Comparison of ENCODE assay signal across 2 cellular contexts in the genomic region with DNA sequence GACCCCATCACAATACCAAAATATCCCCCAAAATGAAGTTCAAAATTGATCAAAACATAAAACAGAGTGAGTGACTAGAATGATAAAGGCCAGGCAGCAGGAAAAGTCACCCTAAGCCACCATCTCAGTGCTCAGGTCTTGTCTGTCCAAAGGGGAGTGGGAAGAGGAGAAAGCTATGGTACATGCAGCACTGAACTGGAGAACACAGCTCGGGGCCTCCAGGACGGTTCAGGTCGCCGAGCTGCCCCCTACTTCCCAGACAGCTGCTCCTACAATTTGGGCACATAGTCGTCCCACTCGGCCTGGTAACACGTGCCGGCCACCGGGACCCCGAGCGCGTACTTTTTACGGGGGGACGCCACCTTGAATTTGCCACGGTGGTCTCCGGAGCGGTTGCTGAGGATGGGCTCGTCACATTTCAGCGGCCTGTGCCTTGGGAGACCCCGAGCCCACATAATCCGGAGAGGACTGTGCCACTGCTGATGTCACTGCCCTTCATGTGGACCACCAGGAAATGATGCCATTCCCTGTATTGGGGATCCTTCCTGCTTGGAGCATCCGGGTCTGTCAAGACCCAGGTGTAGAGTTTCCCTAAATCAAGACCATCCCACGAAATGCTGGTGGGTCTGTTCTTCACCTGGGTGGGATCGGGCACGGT.
TF ChIP-seq lines count a peak whose summit lies in the region.

No MANE protein-coding gene starts in this region.

TF ChIP-seq in A549, 52 proteins besides CTCF, POLR2A, EP300 and RAD21 (continued from another document):
- TF ChIP-seq JUNB (IDR thresholded peaks at IDR 0.05) (no peak), RNF2 (IDR thresholded peaks at IDR 0.05; ENCODE audit: borderline replicate concordance, low read depth) (no peak), CBX2 (IDR thresholded peaks at IDR 0.05; ENCODE audit: borderline replicate concordance, low read depth) (no peak), NPAS2 (CRISPR knock-in tag; IDR thresholded peaks at IDR 0.05; ENCODE audit: borderline replicate concordance) (no peak)
- TF ChIP-seq, protein P1, sequence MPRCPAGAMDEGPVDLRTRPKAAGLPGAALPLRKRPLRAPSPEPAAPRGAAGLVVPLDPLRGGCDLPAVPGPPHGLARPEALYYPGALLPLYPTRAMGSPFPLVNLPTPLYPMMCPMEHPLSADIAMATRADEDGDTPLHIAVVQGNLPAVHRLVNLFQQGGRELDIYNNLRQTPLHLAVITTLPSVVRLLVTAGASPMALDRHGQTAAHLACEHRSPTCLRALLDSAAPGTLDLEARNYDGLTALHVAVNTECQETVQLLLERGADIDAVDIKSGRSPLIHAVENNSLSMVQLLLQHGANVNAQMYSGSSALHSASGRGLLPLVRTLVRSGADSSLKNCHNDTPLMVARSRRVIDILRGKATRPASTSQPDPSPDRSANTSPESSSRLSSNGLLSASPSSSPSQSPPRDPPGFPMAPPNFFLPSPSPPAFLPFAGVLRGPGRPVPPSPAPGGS (IDR thresholded peaks at IDR 0.05) = no peak
- TF ChIP-seq, protein P2, sequence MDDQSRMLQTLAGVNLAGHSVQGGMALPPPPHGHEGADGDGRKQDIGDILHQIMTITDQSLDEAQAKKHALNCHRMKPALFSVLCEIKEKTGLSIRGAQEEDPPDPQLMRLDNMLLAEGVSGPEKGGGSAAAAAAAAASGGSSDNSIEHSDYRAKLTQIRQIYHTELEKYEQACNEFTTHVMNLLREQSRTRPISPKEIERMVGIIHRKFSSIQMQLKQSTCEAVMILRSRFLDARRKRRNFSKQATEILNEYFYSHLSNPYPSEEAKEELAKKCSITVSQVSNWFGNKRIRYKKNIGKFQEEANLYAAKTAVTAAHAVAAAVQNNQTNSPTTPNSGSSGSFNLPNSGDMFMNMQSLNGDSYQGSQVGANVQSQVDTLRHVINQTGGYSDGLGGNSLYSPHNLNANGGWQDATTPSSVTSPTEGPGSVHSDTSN (IDR thresholded peaks at IDR 0.05) = no peak
TF ChIP-seq in A549: peak in this region for 0.

TF ChIP-seq in GM23338, 12 proteins besides CTCF, POLR2A, EP300 and RAD21 (continued from another document):
- TF ChIP-seq, protein P3, sequence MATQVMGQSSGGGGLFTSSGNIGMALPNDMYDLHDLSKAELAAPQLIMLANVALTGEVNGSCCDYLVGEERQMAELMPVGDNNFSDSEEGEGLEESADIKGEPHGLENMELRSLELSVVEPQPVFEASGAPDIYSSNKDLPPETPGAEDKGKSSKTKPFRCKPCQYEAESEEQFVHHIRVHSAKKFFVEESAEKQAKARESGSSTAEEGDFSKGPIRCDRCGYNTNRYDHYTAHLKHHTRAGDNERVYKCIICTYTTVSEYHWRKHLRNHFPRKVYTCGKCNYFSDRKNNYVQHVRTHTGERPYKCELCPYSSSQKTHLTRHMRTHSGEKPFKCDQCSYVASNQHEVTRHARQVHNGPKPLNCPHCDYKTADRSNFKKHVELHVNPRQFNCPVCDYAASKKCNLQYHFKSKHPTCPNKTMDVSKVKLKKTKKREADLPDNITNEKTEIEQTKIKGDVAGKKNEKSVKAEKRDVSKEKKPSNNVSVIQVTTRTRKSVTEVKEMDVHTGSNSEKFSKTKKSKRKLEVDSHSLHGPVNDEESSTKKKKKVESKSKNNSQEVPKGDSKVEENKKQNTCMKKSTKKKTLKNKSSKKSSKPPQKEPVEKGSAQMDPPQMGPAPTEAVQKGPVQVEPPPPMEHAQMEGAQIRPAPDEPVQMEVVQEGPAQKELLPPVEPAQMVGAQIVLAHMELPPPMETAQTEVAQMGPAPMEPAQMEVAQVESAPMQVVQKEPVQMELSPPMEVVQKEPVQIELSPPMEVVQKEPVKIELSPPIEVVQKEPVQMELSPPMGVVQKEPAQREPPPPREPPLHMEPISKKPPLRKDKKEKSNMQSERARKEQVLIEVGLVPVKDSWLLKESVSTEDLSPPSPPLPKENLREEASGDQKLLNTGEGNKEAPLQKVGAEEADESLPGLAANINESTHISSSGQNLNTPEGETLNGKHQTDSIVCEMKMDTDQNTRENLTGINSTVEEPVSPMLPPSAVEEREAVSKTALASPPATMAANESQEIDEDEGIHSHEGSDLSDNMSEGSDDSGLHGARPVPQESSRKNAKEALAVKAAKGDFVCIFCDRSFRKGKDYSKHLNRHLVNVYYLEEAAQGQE (IDR thresholded peaks at IDR 0.05; ENCODE audit: unreplicated experiment) = no peak
- TF ChIP-seq EZH2phosphoT487 (IDR thresholded peaks at IDR 0.05; ENCODE audit: unreplicated experiment) (no peak), JUNB (IDR thresholded peaks at IDR 0.05; ENCODE audit: unreplicated experiment) (no peak), EZH2 (IDR thresholded peaks at IDR 0.05; ENCODE audit: low read depth, unreplicated experiment) (no peak), CREB1 (CRISPR knock-in tag; IDR thresholded peaks at IDR 0.05; ENCODE audit: low read depth) (no peak), STAT1 (IDR thresholded peaks at IDR 0.05; ENCODE audit: unreplicated experiment) (no peak), ZNF331 (CRISPR knock-in tag; IDR thresholded peaks at IDR 0.05; ENCODE audit: low read depth) (no peak), ZNF114 (CRISPR knock-in tag; IDR thresholded peaks at IDR 0.05) (no peak)
- TF ChIP-seq, protein P4, sequence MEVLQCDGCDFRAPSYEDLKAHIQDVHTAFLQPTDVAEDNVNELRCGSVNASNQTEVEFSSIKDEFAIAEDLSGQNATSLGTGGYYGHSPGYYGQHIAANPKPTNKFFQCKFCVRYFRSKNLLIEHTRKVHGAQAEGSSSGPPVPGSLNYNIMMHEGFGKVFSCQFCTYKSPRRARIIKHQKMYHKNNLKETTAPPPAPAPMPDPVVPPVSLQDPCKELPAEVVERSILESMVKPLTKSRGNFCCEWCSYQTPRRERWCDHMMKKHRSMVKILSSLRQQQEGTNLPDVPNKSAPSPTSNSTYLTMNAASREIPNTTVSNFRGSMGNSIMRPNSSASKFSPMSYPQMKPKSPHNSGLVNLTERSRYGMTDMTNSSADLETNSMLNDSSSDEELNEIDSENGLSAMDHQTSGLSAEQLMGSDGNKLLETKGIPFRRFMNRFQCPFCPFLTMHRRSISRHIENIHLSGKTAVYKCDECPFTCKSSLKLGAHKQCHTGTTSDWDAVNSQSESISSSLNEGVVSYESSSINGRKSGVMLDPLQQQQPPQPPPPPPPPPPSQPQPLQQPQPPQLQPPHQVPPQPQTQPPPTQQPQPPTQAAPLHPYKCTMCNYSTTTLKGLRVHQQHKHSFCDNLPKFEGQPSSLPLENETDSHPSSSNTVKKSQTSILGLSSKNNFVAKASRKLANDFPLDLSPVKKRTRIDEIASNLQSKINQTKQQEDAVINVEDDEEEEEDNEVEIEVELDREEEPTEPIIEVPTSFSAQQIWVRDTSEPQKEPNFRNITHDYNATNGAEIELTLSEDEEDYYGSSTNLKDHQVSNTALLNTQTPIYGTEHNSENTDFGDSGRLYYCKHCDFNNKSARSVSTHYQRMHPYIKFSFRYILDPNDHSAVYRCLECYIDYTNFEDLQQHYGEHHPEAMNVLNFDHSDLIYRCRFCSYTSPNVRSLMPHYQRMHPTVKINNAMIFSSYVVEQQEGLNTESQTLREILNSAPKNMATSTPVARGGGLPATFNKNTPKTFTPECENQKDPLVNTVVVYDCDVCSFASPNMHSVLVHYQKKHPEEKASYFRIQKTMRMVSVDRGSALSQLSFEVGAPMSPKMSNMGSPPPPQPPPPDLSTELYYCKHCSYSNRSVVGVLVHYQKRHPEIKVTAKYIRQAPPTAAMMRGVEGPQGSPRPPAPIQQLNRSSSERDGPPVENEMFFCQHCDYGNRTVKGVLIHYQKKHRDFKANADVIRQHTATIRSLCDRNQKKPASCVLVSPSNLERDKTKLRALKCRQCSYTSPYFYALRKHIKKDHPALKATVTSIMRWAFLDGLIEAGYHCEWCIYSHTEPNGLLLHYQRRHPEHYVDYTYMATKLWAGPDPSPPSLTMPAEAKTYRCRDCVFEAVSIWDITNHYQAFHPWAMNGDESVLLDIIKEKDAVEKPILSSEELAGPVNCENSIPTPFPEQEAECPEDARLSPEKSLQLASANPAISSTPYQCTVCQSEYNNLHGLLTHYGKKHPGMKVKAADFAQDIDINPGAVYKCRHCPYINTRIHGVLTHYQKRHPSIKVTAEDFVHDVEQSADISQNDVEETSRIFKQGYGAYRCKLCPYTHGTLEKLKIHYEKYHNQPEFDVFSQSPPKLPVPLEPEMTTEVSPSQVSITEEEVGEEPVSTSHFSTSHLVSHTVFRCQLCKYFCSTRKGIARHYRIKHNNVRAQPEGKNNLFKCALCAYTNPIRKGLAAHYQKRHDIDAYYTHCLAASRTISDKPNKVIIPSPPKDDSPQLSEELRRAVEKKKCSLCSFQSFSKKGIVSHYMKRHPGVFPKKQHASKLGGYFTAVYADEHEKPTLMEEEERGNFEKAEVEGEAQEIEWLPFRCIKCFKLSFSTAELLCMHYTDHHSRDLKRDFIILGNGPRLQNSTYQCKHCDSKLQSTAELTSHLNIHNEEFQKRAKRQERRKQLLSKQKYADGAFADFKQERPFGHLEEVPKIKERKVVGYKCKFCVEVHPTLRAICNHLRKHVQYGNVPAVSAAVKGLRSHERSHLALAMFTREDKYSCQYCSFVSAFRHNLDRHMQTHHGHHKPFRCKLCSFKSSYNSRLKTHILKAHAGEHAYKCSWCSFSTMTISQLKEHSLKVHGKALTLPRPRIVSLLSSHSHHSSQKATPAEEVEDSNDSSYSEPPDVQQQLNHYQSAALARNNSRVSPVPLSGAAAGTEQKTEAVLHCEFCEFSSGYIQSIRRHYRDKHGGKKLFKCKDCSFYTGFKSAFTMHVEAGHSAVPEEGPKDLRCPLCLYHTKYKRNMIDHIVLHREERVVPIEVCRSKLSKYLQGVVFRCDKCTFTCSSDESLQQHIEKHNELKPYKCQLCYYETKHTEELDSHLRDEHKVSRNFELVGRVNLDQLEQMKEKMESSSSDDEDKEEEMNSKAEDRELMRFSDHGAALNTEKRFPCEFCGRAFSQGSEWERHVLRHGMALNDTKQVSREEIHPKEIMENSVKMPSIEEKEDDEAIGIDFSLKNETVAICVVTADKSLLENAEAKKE (CRISPR knock-in tag; IDR thresholded peaks at IDR 0.05) = no peak
